In genomic region chr2:190277234-190278112, GRCh38 we compare ENCODE assay signal across 7 cellular contexts. TPM values are rescaled to one million over a fixed set of nuclear protein-coding genes. Genes with fewer than 3 reads are reported as not detected.
DNase-seq lines count a peak whose midpoint lies in the region; ATAC-seq and TF ChIP-seq lines count a peak whose summit lies in the region.

No MANE protein-coding gene starts in this region.

- DNase-seq in DMS53 treated with DMSO at 0.1 percent for 48 hours (lab: John Stamatoyannopoulos, UW; ENCODE audit: unreplicated experiment) = peak; percentile 33
- peak; percentile 12 for DNase-seq in SK-N-DZ (ENCODE audit: low spot score)
- DNase-seq in fibroblast of gingiva (ENCODE audit: low read depth) = peak; percentile 28
- no peak for DNase-seq in retinal pigment epithelial cell (ENCODE audit: low read depth)

- ATAC-seq in HG03354 (IDR thresholded peaks at IDR 0.05; ENCODE audit: poor library complexity, severe bottlenecking, unreplicated experiment) = peak; percentile 59
- ATAC-seq in HG03097 (IDR thresholded peaks at IDR 0.05; ENCODE audit: low FRiP score, unreplicated experiment) = no peak
- no peak for ATAC-seq in HG03025 (IDR thresholded peaks at IDR 0.05; ENCODE audit: low FRiP score, unreplicated experiment)

- H3K4me3 ChIP-seq in retinal pigment epithelial cell (ENCODE audit: low read length) = no peak overlapping the region

- TF ChIP-seq CTCF in retinal pigment epithelial cell (conservative IDR thresholded peaks at IDR 0.05; ENCODE audit: low read depth, low read length) = peak; percentile 62

RNA-seq across cellular contexts. Expression of gene HIBCH, which starts 42.2 kb away (rescaled TPM):
- 24.1 and 24.9 TPM in 2 replicates for polyA plus RNA-seq in SK-N-DZ (2014; cell fraction: cytosol; rRNA removed)
- 20.5 and 21.3 TPM in 2 replicates for polyA plus RNA-seq in SK-N-DZ (2014; cell fraction: nucleus; rRNA removed)
